Comparison of ENCODE assay signal across 10 cellular contexts in genomic region chr13:100269837-100270236, GRCh38.
A peak's percentile ranks its signal among the peaks of the same experiment; 100 is the strongest.
DNase-seq lines count a peak whose midpoint lies in the region; ATAC-seq and TF ChIP-seq lines count a peak whose summit lies in the region.
"Had no signal": no experiment of that assay in that cellular context is flagged by ENCODE, and none has a peak within 500 bp of the region (broad histone marks: within the 10 kb centered on the region; RNA-seq: fewer than 3 reads in every experiment).

No MANE protein-coding gene starts in this region.

- H3K4me1 Mint-ChIP-seq in osteocyte (ENCODE audit: unreplicated experiment) (peaks cover 9% of the 10 kb centered on the region), GM23338 (peaks cover 4% of the 10 kb centered on the region; the same call in 2 of the 3 replicates)
- H3K4me1 Mint-ChIP-seq: naive B cell had no signal

- peak; percentile 66 for DNase-seq in AG10803 (ENCODE audit: low read depth)
- peak; percentile 43 to 68 for DNase-seq in SJSA1 (ENCODE audit: low read depth in 1 of 2, low spot score in 2 of 2)
- DNase-seq in fibroblast of the aortic adventitia (ENCODE audit: low read depth): peak; percentile 89
- DNase-seq in osteocyte (ENCODE audit: extremely low spot score, unreplicated experiment): no peak
- DNase-seq in activated CD4-positive, alpha-beta T cell treated with anti-CD3 and anti-CD28 coated beads for 1 hour: no peak
- DNase-seq in activated CD4-positive, alpha-beta T cell treated with anti-CD3 and anti-CD28 coated beads, Interleukin-2, amount 50 U/mL, for 48 hours: no peak
- no peak for DNase-seq in GM23338 (ENCODE audit: low spot score)
- no peak for DNase-seq in PC-9
- DNase-seq: naive B cell had no signal

- no peaks in the 10 kb centered on the region for H3K9me2 ChIP-seq in GM23338 (ENCODE audit: insufficient read depth)
- no peaks in the 10 kb centered on the region for H3K9me2 ChIP-seq in PC-9 (ENCODE audit: insufficient read depth)

- TF ChIP-seq CTCF in AG10803 (conservative IDR thresholded peaks at IDR 0.05; ENCODE audit: low read length) (no peak), fibroblast of the aortic adventitia (IDR thresholded peaks at IDR 0.05; ENCODE audit: insufficient read depth, low read length) (no peak), osteocyte (IDR thresholded peaks at IDR 0.05) (no peak), GM23338 (conservative IDR thresholded peaks at IDR 0.05; ENCODE audit: low read depth in 2 of 2) (no peak), PC-9 (conservative IDR thresholded peaks at IDR 0.05) (no peak)

- no peak overlapping the region for H3K4me3 Mint-ChIP-seq in osteocyte (ENCODE audit: unreplicated experiment)
- no peak overlapping the region for H3K4me3 Mint-ChIP-seq in GM23338
- H3K4me3 Mint-ChIP-seq: naive B cell had no signal

- BruUV-seq in PC-9 (replicated peaks; lab: Mats Ljungman, UMichigan): no TSS peak

- H3K9me3 ChIP-seq in SJSA1 (replicated peaks) (no peaks in the 10 kb centered on the region), PC-9 (ENCODE audit: insufficient read depth, low read depth) (no peaks in the 10 kb centered on the region)

- POLR2A ChIA-PET in PC-9 (lab: Charles Lee; ENCODE audit: unreplicated experiment): no interaction called here

- H2AFZ ChIP-seq in GM23338 (no peak overlapping the region), PC-9 (no peak overlapping the region)

- no peaks in the 10 kb centered on the region for H3K9me3 Mint-ChIP-seq in osteocyte (ENCODE audit: unreplicated experiment)
- no peaks in the 10 kb centered on the region for H3K9me3 Mint-ChIP-seq in GM23338
- H3K9me3 Mint-ChIP-seq: naive B cell had no signal

- intact Hi-C loops in PC-9 (cut with micrococcal nuclease; ENCODE audit: unreplicated experiment): no loop called here

- H3K4me1 ChIP-seq in SJSA1 (replicated peaks) (peaks cover 18% of the 10 kb centered on the region), GM23338 (ENCODE audit: insufficient read depth) (no peaks in the 10 kb centered on the region), PC-9 (replicated peaks; ENCODE audit: insufficient read depth) (no peaks in the 10 kb centered on the region)

- no peak for ATAC-seq in GM23338
- ATAC-seq: activated CD4-positive, CD25-positive, alpha-beta regulatory T cell treated with anti-CD3 and anti-CD28 coated beads, Interleukin-2, amount 50 U/mL, for 24 hours had no signal

- H3K27ac ChIP-seq in SJSA1 (no peak overlapping the region), GM23338 (ENCODE audit: low read depth) (no peak overlapping the region), PC-9 (no peak overlapping the region)

- H3K36me3 ChIP-seq in SJSA1 (peaks cover 24% of the 10 kb centered on the region), GM23338 (ENCODE audit: insufficient read depth) (no peaks in the 10 kb centered on the region), PC-9 (ENCODE audit: low read depth) (no peaks in the 10 kb centered on the region)

- no peaks in the 10 kb centered on the region for H3F3A ChIP-seq in GM23338 (replicated peaks; ENCODE audit: low read depth)
- no peaks in the 10 kb centered on the region for H3F3A ChIP-seq in PC-9 (ENCODE audit: insufficient read depth, low read depth)

- H3K79me2 ChIP-seq in GM23338 (replicated peaks; ENCODE audit: insufficient read depth) (no peaks in the 10 kb centered on the region), PC-9 (ENCODE audit: low read depth) (no peaks in the 10 kb centered on the region)

- H3K4me2 ChIP-seq in GM23338 (no peak overlapping the region), PC-9 (no peak overlapping the region)

- no peaks in the 10 kb centered on the region for H3K27me3 ChIP-seq in SJSA1 (replicated peaks)
- no peaks in the 10 kb centered on the region for H3K27me3 ChIP-seq in GM23338 (ENCODE audit: insufficient read depth)
- H3K27me3 ChIP-seq in PC-9 (ENCODE audit: insufficient read depth, low read depth): no peaks in the 10 kb centered on the region

- H3K4me3 ChIP-seq in AG10803 (ENCODE audit: low read length): no peak overlapping the region
- H3K4me3 ChIP-seq in SJSA1: no peak overlapping the region
- no peak overlapping the region for H3K4me3 ChIP-seq in fibroblast of the aortic adventitia (ENCODE audit: low read depth, low read length)
- H3K4me3 ChIP-seq in GM23338: no peak overlapping the region
- H3K4me3 ChIP-seq in PC-9: no peak overlapping the region

- H3K27ac Mint-ChIP-seq in osteocyte (ENCODE audit: unreplicated experiment): peak overlapping the region; percentile 70
- H3K27ac Mint-ChIP-seq in GM23338: no peak overlapping the region
- H3K27ac Mint-ChIP-seq: naive B cell had no signal

- H3K27me3 Mint-ChIP-seq in osteocyte (ENCODE audit: unreplicated experiment) (no peaks in the 10 kb centered on the region), GM23338 (ENCODE audit: insufficient read depth, low read depth, poor library complexity) (peaks cover 3% of the 10 kb centered on the region)
- H3K27me3 Mint-ChIP-seq: naive B cell had no signal

- H4K20me1 ChIP-seq in GM23338 (replicated peaks; ENCODE audit: insufficient read depth): no peaks in the 10 kb centered on the region
- H4K20me1 ChIP-seq in PC-9 (ENCODE audit: insufficient read depth): no peaks in the 10 kb centered on the region

- peaks cover 28% of the 10 kb centered on the region for H3K36me3 Mint-ChIP-seq in osteocyte (ENCODE audit: unreplicated experiment)
- H3K36me3 Mint-ChIP-seq in GM23338 (ENCODE audit: low read depth): peaks cover 12% of the 10 kb centered on the region; the same call in 2 of the 3 replicates

- CTCF ChIA-PET in PC-9 (lab: Charles Lee): no interaction called here

TF ChIP-seq in GM23338, 12 proteins besides CTCF, POLR2A, EP300 and RAD21 (continues in another document):
- no peak for TF ChIP-seq STAT1 (IDR thresholded peaks at IDR 0.05; ENCODE audit: unreplicated experiment)
- no peak for TF ChIP-seq POLR2AphosphoS5 (IDR thresholded peaks at IDR 0.05; ENCODE audit: low read depth)
- TF ChIP-seq ZNF114 (CRISPR knock-in tag; IDR thresholded peaks at IDR 0.05): no peak
- TF ChIP-seq CREB1 (CRISPR knock-in tag; IDR thresholded peaks at IDR 0.05; ENCODE audit: low read depth): no peak
- TF ChIP-seq REST (IDR thresholded peaks at IDR 0.05; ENCODE audit: unreplicated experiment): no peak
- TF ChIP-seq ZNF331 (CRISPR knock-in tag; IDR thresholded peaks at IDR 0.05; ENCODE audit: low read depth): no peak
- no peak for TF ChIP-seq JUNB (IDR thresholded peaks at IDR 0.05; ENCODE audit: unreplicated experiment)
- no peak for TF ChIP-seq ETS1 (IDR thresholded peaks at IDR 0.05)
- no peak for TF ChIP-seq NANOG (IDR thresholded peaks at IDR 0.05; ENCODE audit: borderline replicate concordance)

Comparison
In these comparisons a context has a peak if more than half of its experiments do, and no peak if none do; other contexts are left out.
1. DNase-seq: peak in AG10803 (single experiment), SJSA1 (2 of 2) and fibroblast of the aortic adventitia (single experiment); none in osteocyte (single experiment), activated CD4-positive, alpha-beta T cell treated with anti-CD3 and anti-CD28 coated beads for 1 hour (single experiment), activated CD4-positive, alpha-beta T cell treated with anti-CD3 and anti-CD28 coated beads, Interleukin-2, amount 50 U/mL, for 48 hours (0 of 2), GM23338 (single experiment) and PC-9 (0 of 2).